In the genomic region with DNA sequence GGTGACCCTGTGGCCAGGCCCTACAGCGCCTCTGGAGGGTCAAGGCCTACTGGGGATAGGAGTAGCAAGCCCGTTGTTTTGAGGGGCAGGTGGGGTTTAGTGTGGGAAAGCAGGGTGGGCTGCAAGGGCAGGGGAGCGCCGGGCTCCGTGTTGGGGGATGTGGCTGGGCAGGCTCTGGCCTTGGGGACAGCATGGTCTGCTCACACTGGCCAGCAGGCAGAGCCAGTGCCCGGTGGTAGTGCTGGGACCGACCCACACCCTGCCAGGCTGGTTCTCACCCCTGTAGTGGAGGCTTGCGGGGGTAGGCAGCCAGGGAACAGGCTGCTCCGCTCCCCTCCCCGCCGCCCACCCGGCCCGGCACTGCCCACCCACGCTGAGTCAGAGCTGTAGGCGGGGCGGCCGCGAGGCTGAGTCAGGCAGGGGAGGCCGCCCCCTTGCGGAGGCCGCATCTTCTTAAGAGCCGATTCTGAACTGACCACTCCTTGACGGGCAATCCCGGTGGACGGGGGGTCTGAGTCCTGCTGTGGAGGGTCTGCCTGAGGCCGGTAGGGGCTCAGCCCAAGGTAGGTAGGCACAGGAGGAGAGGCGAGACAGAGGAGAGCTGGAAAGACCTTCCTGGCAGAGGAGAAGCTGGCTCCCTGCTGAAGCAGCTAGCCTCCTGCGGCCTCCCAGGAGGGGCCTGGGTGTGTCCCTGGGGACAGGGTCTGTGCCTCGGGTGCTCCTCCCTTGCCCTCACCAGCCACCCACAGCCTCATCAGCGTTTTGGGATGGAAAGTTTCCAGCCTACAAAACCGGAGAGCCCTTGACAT, we compare ENCODE assay signal across 9 cellular contexts.
A peak's percentile ranks its signal among the peaks of the same experiment; 100 is the strongest.
DNase-seq lines count a peak whose midpoint lies in the region; ATAC-seq and TF ChIP-seq lines count a peak whose summit lies in the region.
"Had no signal": no experiment of that assay in that cellular context is flagged by ENCODE, and none has a peak within 500 bp of the region (broad histone marks: within the 10 kb centered on the region; RNA-seq: fewer than 3 reads in every experiment).

No MANE protein-coding gene starts in this region.

- no peak overlapping the region for H3K4me3 Mint-ChIP-seq in GM23338
- H3K4me3 Mint-ChIP-seq: activated B cell treated with CpG ODN at 0.5 μM for 24 hours had no signal

- peak; percentile 41 to 68 for TF ChIP-seq CTCF in GM23338 (conservative IDR thresholded peaks at IDR 0.05; ENCODE audit: low read depth in 2 of 2)
- peak; percentile 72 to 84 (median 77) for TF ChIP-seq CTCF in ascending aorta (IDR thresholded peaks at IDR 0.05)
- TF ChIP-seq CTCF in right atrium auricular region (IDR thresholded peaks at IDR 0.05): peak; percentile 75 to 85

- peak overlapping the region; percentile 62; the same call in 1 of the 2 replicates for H3K27ac Mint-ChIP-seq in GM23338
- H3K27ac Mint-ChIP-seq: activated B cell treated with CpG ODN at 0.5 μM for 24 hours had no signal

- H3K4me1 Mint-ChIP-seq in GM23338: peaks cover 27% of the 10 kb centered on the region

- H3K4me1 ChIP-seq in GM23338 (ENCODE audit: insufficient read depth) (peaks cover 6% of the 10 kb centered on the region; the same call in 1 of the 2 replicates), ascending aorta (peaks cover 14 to 18% of the 10 kb centered on the region in 2 donors), right atrium auricular region (peaks cover 0 to 49% of the 10 kb centered on the region in 2 donors)

- no peaks in the 10 kb centered on the region for H3K9me3 ChIP-seq in ascending aorta
- no peaks in the 10 kb centered on the region for H3K9me3 ChIP-seq in right atrium auricular region

- peaks cover 24% of the 10 kb centered on the region for H3K27me3 Mint-ChIP-seq in GM23338 (ENCODE audit: insufficient read depth, low read depth, poor library complexity)

- no peaks in the 10 kb centered on the region for H3K9me2 ChIP-seq in GM23338 (ENCODE audit: insufficient read depth)

- H3K9me3 Mint-ChIP-seq in GM23338: no peaks in the 10 kb centered on the region
- H3K9me3 Mint-ChIP-seq: activated B cell treated with CpG ODN at 0.5 μM for 24 hours had no signal

- H4K20me1 ChIP-seq in GM23338 (replicated peaks; ENCODE audit: insufficient read depth): no peaks in the 10 kb centered on the region

- no peaks in the 10 kb centered on the region for H3K79me2 ChIP-seq in GM23338 (replicated peaks; ENCODE audit: insufficient read depth)

- ATAC-seq in GM23338: peak; percentile 28
- no peak for ATAC-seq in GM21528 (IDR thresholded peaks at IDR 0.05; ENCODE audit: low FRiP score, unreplicated experiment)
- ATAC-seq in HG03460 (IDR thresholded peaks at IDR 0.05; ENCODE audit: unreplicated experiment): no peak

- H3F3A ChIP-seq in GM23338 (replicated peaks; ENCODE audit: low read depth): no peaks in the 10 kb centered on the region

- no peaks in the 10 kb centered on the region for H3K36me3 Mint-ChIP-seq in GM23338 (ENCODE audit: low read depth)

- peak; percentile 72 for DNase-seq in GM23338 (ENCODE audit: low spot score)
- DNase-seq in SK-N-DZ (ENCODE audit: low spot score): peak; percentile 76
- DNase-seq in ascending aorta (ENCODE audit: low spot score in 2 of 2): peak; percentile 39 to 92
- DNase-seq in right atrium auricular region (ENCODE audit: low spot score): peak; percentile 89
- peak; percentile 90 for DNase-seq in retina
- no peak for DNase-seq in NCI-H2107 treated with DMSO at 0.1 percent for 48 hours (lab: John Stamatoyannopoulos, UW; ENCODE audit: unreplicated experiment)
- DNase-seq: activated B cell treated with CpG ODN at 0.5 μM for 24 hours had no signal

- H3K4me3 ChIP-seq in GM23338 (no peak overlapping the region), ascending aorta (peak overlapping the region in 1 of 2 donors; percentile 44), right atrium auricular region (peak overlapping the region in 1 of 2 donors; percentile 19)

- H3K36me3 ChIP-seq in GM23338 (ENCODE audit: insufficient read depth) (no peaks in the 10 kb centered on the region), ascending aorta (no peaks in the 10 kb centered on the region), right atrium auricular region (peaks cover 14% of the 10 kb centered on the region)

- no peaks in the 10 kb centered on the region for H3K27me3 ChIP-seq in GM23338 (ENCODE audit: insufficient read depth)
- no peaks in the 10 kb centered on the region for H3K27me3 ChIP-seq in ascending aorta
- H3K27me3 ChIP-seq in right atrium auricular region: no peaks in the 10 kb centered on the region

- no peak overlapping the region for H3K4me2 ChIP-seq in GM23338

- H3K27ac ChIP-seq in GM23338 (ENCODE audit: low read depth) (no peak overlapping the region), ascending aorta (no peak overlapping the region), right atrium auricular region (peak overlapping the region in 1 of 2 donors; percentile 66)

- no peak overlapping the region for H2AFZ ChIP-seq in GM23338

- intact Hi-C loops in ascending aorta (cut with DNase I): loop anchor here (1.0 to 10.0 kb wide), 3 partner anchors 73 to 683 kb away; a partner anchor contains a TSS

TF ChIP-seq in GM23338, 12 proteins besides CTCF, POLR2A, EP300 and RAD21:
- TF ChIP-seq EZH2 (IDR thresholded peaks at IDR 0.05; ENCODE audit: low read depth, unreplicated experiment) (no peak), NANOG (IDR thresholded peaks at IDR 0.05; ENCODE audit: borderline replicate concordance) (no peak), ZNF114 (CRISPR knock-in tag; IDR thresholded peaks at IDR 0.05) (no peak)
- TF ChIP-seq, protein P1, sequence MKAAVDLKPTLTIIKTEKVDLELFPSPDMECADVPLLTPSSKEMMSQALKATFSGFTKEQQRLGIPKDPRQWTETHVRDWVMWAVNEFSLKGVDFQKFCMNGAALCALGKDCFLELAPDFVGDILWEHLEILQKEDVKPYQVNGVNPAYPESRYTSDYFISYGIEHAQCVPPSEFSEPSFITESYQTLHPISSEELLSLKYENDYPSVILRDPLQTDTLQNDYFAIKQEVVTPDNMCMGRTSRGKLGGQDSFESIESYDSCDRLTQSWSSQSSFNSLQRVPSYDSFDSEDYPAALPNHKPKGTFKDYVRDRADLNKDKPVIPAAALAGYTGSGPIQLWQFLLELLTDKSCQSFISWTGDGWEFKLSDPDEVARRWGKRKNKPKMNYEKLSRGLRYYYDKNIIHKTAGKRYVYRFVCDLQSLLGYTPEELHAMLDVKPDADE (IDR thresholded peaks at IDR 0.05): no peak
- TF ChIP-seq, protein P2, sequence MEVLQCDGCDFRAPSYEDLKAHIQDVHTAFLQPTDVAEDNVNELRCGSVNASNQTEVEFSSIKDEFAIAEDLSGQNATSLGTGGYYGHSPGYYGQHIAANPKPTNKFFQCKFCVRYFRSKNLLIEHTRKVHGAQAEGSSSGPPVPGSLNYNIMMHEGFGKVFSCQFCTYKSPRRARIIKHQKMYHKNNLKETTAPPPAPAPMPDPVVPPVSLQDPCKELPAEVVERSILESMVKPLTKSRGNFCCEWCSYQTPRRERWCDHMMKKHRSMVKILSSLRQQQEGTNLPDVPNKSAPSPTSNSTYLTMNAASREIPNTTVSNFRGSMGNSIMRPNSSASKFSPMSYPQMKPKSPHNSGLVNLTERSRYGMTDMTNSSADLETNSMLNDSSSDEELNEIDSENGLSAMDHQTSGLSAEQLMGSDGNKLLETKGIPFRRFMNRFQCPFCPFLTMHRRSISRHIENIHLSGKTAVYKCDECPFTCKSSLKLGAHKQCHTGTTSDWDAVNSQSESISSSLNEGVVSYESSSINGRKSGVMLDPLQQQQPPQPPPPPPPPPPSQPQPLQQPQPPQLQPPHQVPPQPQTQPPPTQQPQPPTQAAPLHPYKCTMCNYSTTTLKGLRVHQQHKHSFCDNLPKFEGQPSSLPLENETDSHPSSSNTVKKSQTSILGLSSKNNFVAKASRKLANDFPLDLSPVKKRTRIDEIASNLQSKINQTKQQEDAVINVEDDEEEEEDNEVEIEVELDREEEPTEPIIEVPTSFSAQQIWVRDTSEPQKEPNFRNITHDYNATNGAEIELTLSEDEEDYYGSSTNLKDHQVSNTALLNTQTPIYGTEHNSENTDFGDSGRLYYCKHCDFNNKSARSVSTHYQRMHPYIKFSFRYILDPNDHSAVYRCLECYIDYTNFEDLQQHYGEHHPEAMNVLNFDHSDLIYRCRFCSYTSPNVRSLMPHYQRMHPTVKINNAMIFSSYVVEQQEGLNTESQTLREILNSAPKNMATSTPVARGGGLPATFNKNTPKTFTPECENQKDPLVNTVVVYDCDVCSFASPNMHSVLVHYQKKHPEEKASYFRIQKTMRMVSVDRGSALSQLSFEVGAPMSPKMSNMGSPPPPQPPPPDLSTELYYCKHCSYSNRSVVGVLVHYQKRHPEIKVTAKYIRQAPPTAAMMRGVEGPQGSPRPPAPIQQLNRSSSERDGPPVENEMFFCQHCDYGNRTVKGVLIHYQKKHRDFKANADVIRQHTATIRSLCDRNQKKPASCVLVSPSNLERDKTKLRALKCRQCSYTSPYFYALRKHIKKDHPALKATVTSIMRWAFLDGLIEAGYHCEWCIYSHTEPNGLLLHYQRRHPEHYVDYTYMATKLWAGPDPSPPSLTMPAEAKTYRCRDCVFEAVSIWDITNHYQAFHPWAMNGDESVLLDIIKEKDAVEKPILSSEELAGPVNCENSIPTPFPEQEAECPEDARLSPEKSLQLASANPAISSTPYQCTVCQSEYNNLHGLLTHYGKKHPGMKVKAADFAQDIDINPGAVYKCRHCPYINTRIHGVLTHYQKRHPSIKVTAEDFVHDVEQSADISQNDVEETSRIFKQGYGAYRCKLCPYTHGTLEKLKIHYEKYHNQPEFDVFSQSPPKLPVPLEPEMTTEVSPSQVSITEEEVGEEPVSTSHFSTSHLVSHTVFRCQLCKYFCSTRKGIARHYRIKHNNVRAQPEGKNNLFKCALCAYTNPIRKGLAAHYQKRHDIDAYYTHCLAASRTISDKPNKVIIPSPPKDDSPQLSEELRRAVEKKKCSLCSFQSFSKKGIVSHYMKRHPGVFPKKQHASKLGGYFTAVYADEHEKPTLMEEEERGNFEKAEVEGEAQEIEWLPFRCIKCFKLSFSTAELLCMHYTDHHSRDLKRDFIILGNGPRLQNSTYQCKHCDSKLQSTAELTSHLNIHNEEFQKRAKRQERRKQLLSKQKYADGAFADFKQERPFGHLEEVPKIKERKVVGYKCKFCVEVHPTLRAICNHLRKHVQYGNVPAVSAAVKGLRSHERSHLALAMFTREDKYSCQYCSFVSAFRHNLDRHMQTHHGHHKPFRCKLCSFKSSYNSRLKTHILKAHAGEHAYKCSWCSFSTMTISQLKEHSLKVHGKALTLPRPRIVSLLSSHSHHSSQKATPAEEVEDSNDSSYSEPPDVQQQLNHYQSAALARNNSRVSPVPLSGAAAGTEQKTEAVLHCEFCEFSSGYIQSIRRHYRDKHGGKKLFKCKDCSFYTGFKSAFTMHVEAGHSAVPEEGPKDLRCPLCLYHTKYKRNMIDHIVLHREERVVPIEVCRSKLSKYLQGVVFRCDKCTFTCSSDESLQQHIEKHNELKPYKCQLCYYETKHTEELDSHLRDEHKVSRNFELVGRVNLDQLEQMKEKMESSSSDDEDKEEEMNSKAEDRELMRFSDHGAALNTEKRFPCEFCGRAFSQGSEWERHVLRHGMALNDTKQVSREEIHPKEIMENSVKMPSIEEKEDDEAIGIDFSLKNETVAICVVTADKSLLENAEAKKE (CRISPR knock-in tag; IDR thresholded peaks at IDR 0.05): no peak
